1 cellular context compared by ENCODE assay signal in genomic region chr2:96537066-96537733, GRCh38.
TF ChIP-seq lines count a peak whose summit lies in the region.

No MANE protein-coding gene starts in this region.

TF ChIP-seq in H1, 55 proteins besides CTCF, POLR2A, EP300 and RAD21 (continued from another document):
- TF ChIP-seq CHD7 (IDR thresholded peaks at IDR 0.05; ENCODE audit: insufficient replicate concordance, low read length): no peak
- no peak for TF ChIP-seq RXRA (IDR thresholded peaks at IDR 0.05; ENCODE audit: insufficient read depth, low read depth, low read length)
- peak; percentile 25 for TF ChIP-seq ASH2L (IDR thresholded peaks at IDR 0.05; ENCODE audit: low read length)
- no peak for TF ChIP-seq SRF (IDR thresholded peaks at IDR 0.05; ENCODE audit: low read depth, low read length)
- TF ChIP-seq JUN (IDR thresholded peaks at IDR 0.05; ENCODE audit: low read depth, low read length): no peak
- no peak for TF ChIP-seq RBBP5 (IDR thresholded peaks at IDR 0.05; ENCODE audit: borderline replicate concordance, low read depth, low read length)
- TF ChIP-seq CBX5 (IDR thresholded peaks at IDR 0.05; ENCODE audit: low read depth, low read length): no peak
- no peak for TF ChIP-seq SP2 (IDR thresholded peaks at IDR 0.05; ENCODE audit: low read length)
- no peak for TF ChIP-seq TEAD4 (IDR thresholded peaks at IDR 0.05; ENCODE audit: low read depth, low read length)
- no peak for TF ChIP-seq PHF8 (conservative IDR thresholded peaks at IDR 0.05; ENCODE audit: low read depth, low read length)
- no peak for TF ChIP-seq SIX5 (IDR thresholded peaks at IDR 0.05; ENCODE audit: low read depth, low read length)
- no peak for TF ChIP-seq NRF1 (IDR thresholded peaks at IDR 0.05; ENCODE audit: low read depth, low read length)
- TF ChIP-seq RNF2 (IDR thresholded peaks at IDR 0.05; ENCODE audit: borderline replicate concordance, low read depth, low read length, missing control alignments, poor library complexity, severe bottlenecking): peak; percentile 48
- TF ChIP-seq JUND (IDR thresholded peaks at IDR 0.05; ENCODE audit: low read length): no peak
- no peak for TF ChIP-seq TAF1 (IDR thresholded peaks at IDR 0.05; ENCODE audit: low read depth, low read length)
- no peak for TF ChIP-seq POLR2AphosphoS5 (IDR thresholded peaks at IDR 0.05; ENCODE audit: low read depth, low read length)
- no peak for TF ChIP-seq YY1 (IDR thresholded peaks at IDR 0.05; ENCODE audit: low read depth, low read length)
- no peak for TF ChIP-seq CTBP2 (IDR thresholded peaks at IDR 0.05; ENCODE audit: borderline replicate concordance, insufficient read depth, insufficient read length, low read length)
- peak; percentile 18 for TF ChIP-seq KDM4A (IDR thresholded peaks at IDR 0.05; ENCODE audit: low read depth, low read length, severe bottlenecking)
- peak in 1 of 2 experiments; percentile 28; a peak in 1 of 4 replicates for TF ChIP-seq SIN3A (conservative IDR thresholded peaks at IDR 0.05 in 1 of 2, IDR thresholded peaks at IDR 0.05 in 1 of 2; ENCODE audit: low read depth in 1 of 2, low read length in 2 of 2)
- TF ChIP-seq CHD1 (IDR thresholded peaks at IDR 0.05; ENCODE audit: low read depth, low read length): no peak
- peak; percentile 78 for TF ChIP-seq EZH2 (IDR thresholded peaks at IDR 0.05; ENCODE audit: low read depth, low read length, severe bottlenecking)
- TF ChIP-seq MAFK (IDR thresholded peaks at IDR 0.05; ENCODE audit: low read depth, low read length): no peak
- TF ChIP-seq FOSL1 (IDR thresholded peaks at IDR 0.05; ENCODE audit: insufficient read depth, low read depth, low read length): no peak
- TF ChIP-seq GTF2F1 (IDR thresholded peaks at IDR 0.05; ENCODE audit: borderline replicate concordance, low read depth, low read length): no peak
- TF ChIP-seq GABPA (IDR thresholded peaks at IDR 0.05; ENCODE audit: borderline replicate concordance, insufficient read depth, low read length): no peak
- TF ChIP-seq SP4 (IDR thresholded peaks at IDR 0.05; ENCODE audit: low read length): no peak
- TF ChIP-seq POU5F1 (IDR thresholded peaks at IDR 0.05; ENCODE audit: low read depth, low read length): no peak
- TF ChIP-seq CBX8 (IDR thresholded peaks at IDR 0.05; ENCODE audit: borderline replicate concordance, low read depth, low read length): no peak
- no peak for TF ChIP-seq NANOG (IDR thresholded peaks at IDR 0.05; ENCODE audit: insufficient read depth, low read depth, low read length, poor library complexity, severe bottlenecking)
- no peak for TF ChIP-seq ATF3 (IDR thresholded peaks at IDR 0.05; ENCODE audit: insufficient read depth, low read depth, low read length)
- TF ChIP-seq HDAC6 (IDR thresholded peaks at IDR 0.05; ENCODE audit: low read depth, low read length): no peak
- no peak for TF ChIP-seq KDM1A (IDR thresholded peaks at IDR 0.05; ENCODE audit: borderline replicate concordance, low read length)
